Comparison of ENCODE assay signal across 9 cellular contexts in the genomic region with DNA sequence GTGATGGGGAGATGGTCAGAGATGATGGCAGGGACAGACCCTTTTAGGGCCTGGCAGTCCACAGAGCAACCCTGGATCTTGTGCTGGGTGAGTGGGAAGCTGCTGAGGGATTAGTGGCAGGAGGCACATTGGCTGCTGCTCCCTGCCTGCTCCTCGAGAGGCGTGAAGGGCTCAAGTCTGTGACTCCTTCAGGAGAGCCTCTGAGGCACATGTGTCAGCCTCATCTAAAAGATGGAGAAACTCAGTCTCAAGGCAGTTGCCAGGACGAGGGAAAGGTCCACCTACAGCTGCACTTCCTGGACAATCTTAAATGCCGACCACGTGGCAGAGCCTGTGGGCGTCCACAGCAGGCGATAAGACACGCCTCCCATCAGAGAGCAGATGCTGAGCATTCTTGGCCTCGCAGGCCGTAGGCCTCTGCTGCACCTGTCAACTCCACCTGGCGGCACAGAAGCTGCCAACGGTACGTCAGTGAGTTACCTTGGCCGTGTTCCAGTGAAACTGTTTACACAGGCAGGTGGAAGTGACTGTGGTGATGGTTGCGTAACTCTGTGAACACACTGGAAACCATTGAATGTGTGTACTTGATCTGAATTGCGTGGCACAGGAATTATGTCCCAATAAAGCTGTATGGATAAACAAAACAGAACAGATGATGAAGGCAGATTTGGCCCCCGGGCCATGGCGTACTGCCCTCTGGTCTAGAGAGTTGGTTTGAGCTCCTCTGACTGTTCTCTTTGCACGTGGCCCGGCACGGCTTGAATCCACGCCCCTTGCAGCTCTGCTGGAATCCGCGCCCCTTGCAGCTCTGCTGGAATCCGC.
DNase-seq lines count a peak whose midpoint lies in the region; ATAC-seq, FAIRE-seq and TF ChIP-seq lines count a peak whose summit lies in the region.
"Had no signal": no experiment of that assay in that cellular context is flagged by ENCODE, and none has a peak within 500 bp of the region (broad histone marks: within the 10 kb centered on the region; RNA-seq: fewer than 3 reads in every experiment).

No MANE protein-coding gene starts in this region.

- 14 to 59% (median 27%) methylated on average over 21 to 25 of the region's 25 CpGs for WGBS in small intestine, 3 donors

- ATAC-seq in HG03439 (IDR thresholded peaks at IDR 0.05; ENCODE audit: unreplicated experiment) = no peak
- ATAC-seq in HG02759 (IDR thresholded peaks at IDR 0.05; ENCODE audit: unreplicated experiment) = no peak

- peak; percentile 52 for TF ChIP-seq CTCF in LNCaP clone FGC (IDR thresholded peaks at IDR 0.05; ENCODE audit: control insufficient read depth, extremely low read depth, insufficient read depth)

- peaks cover 0 to 4% of the 10 kb centered on the region in 2 donors for H3K36me3 ChIP-seq in small intestine (ENCODE audit: control insufficient read depth in 2 of 2, insufficient read depth in 2 of 2, low read length in 2 of 2)

- DNase-seq in A172 (ENCODE audit: low spot score) (peak; percentile 35), LNCaP clone FGC (ENCODE audit: low read depth) (peak; percentile 100), SHP77 (lab: John Stamatoyannopoulos, UW) (peak; percentile 100), cerebellar cortex (ENCODE audit: low spot score) (peak; percentile 97), small intestine (peak; percentile 99), medulla oblongata (ENCODE audit: extremely low spot score) (no peak)

- H3K27ac ChIP-seq in small intestine (ENCODE audit: low read depth in 1 of 2, low read length in 1 of 2) = peak overlapping the region in 1 of 2 donors; percentile 17

- no peaks in the 10 kb centered on the region for H3K27me3 ChIP-seq in small intestine (ENCODE audit: control insufficient read depth in 2 of 2, insufficient read depth in 2 of 2, low read length in 2 of 2)

- H3K4me1 ChIP-seq in small intestine (ENCODE audit: control insufficient read depth in 2 of 2, insufficient read depth in 1 of 2, low read depth in 1 of 2, low read length in 1 of 2) = no peaks in the 10 kb centered on the region

- no peaks in the 10 kb centered on the region for H3K9me3 ChIP-seq in small intestine (ENCODE audit: control insufficient read depth, low read depth)

- FAIRE-seq in small intestine (lab: Jason Lieb, UNC) = no peak
- FAIRE-seq: TTC549 had no signal

- H3K4me3 ChIP-seq in LNCaP clone FGC (ENCODE audit: low read depth, low read length) (no peak overlapping the region), small intestine (ENCODE audit: low read depth in 1 of 2, low read length in 2 of 2) (no peak overlapping the region)
